Comparison of ENCODE assay signal across 35 cellular contexts in genomic region chr10:112605063-112605462, GRCh38.
DNase-seq lines count a peak whose midpoint lies in the region; ATAC-seq, FAIRE-seq and TF ChIP-seq lines count a peak whose summit lies in the region.
"Had no signal": no experiment of that assay in that cellular context is flagged by ENCODE, and none has a peak within 500 bp of the region (broad histone marks: within the 10 kb centered on the region; RNA-seq: fewer than 3 reads in every experiment).

No MANE protein-coding gene starts in this region.

- WGBS in testis, 2 donors = 39 to 52% methylated on average over 5 of the region's 5 CpGs
- 68 to 78% methylated on average over 4 to 5 of the region's 5 CpGs for WGBS in esophagus squamous epithelium, 2 donors
- 85% methylated on average over 5 of the region's 5 CpGs for WGBS in prostate gland

- no peaks in the 10 kb centered on the region for H3K9me3 Mint-ChIP-seq in activated CD4-positive, alpha-beta T cell treated with anti-CD3 and anti-CD28 coated beads, Interleukin-2, amount 10 ng/mL, durations not matched to agents 7 days and 5 days
- no peaks in the 10 kb centered on the region for H3K9me3 Mint-ChIP-seq in astrocyte (ENCODE audit: unreplicated experiment)
- H3K9me3 Mint-ChIP-seq: activated CD4-positive, alpha-beta T cell treated with anti-CD3 and anti-CD28 coated beads, Interleukin-2, amount 10 ng/mL, durations not matched to agents 24 days and 14 days; HFFc6; memory B cell had no signal

- H3K4me3 Mint-ChIP-seq in activated CD4-positive, alpha-beta T cell treated with anti-CD3 and anti-CD28 coated beads, Interleukin-2, amount 10 ng/mL, durations not matched to agents 7 days and 5 days = no peak overlapping the region
- H3K4me3 Mint-ChIP-seq in astrocyte (ENCODE audit: unreplicated experiment) = no peak overlapping the region
- H3K4me3 Mint-ChIP-seq: activated CD4-positive, alpha-beta T cell treated with anti-CD3 and anti-CD28 coated beads, Interleukin-2, amount 10 ng/mL, durations not matched to agents 24 days and 14 days; CD14-positive monocyte; HFFc6; memory B cell; stimulated activated naive B cell treated with anti-CD40 and anti-IgM and Interleukin-4, amounts not matched to agents 10 μg/mL and 1 μg/mL and 100 μg/mL, for 72 hours had no signal

- H3K36me3 Mint-ChIP-seq in activated CD4-positive, alpha-beta T cell treated with anti-CD3 and anti-CD28 coated beads, Interleukin-2, amount 10 ng/mL, durations not matched to agents 7 days and 5 days (ENCODE audit: low read depth) = peaks cover 7% of the 10 kb centered on the region
- H3K36me3 Mint-ChIP-seq in astrocyte (ENCODE audit: low read depth, unreplicated experiment) = peaks cover 6% of the 10 kb centered on the region

- intact Hi-C loops in testis (cut with DNase I; ENCODE audit: low total_unique reads) (no loop called here), esophagus squamous epithelium (cut with DNase I) (no loop called here), prostate gland (cut with DNase I) (no loop called here)

- H3K36me3 ChIP-seq in astrocyte (ENCODE audit: insufficient read depth, low read length) (no peaks in the 10 kb centered on the region), testis (ENCODE audit: low read depth, missing control alignments) (no peaks in the 10 kb centered on the region), esophagus squamous epithelium (no peaks in the 10 kb centered on the region), prostate gland (no peaks in the 10 kb centered on the region)
- H3K36me3 ChIP-seq: right atrium auricular region, thoracic aorta, uterus had no signal

- H3K27me3 ChIP-seq in astrocyte (ENCODE audit: insufficient read depth, low read length) = no peaks in the 10 kb centered on the region
- H3K27me3 ChIP-seq in testis = no peaks in the 10 kb centered on the region
- H3K27me3 ChIP-seq in esophagus squamous epithelium = no peaks in the 10 kb centered on the region
- no peaks in the 10 kb centered on the region for H3K27me3 ChIP-seq in prostate gland (replicated peaks; ENCODE audit: insufficient read depth)
- H3K27me3 ChIP-seq: right atrium auricular region, uterus had no signal

- no peak for TF ChIP-seq POLR2A in testis (IDR thresholded peaks at IDR 0.05)
- no peak for TF ChIP-seq POLR2A in esophagus squamous epithelium (IDR thresholded peaks at IDR 0.05)
- TF ChIP-seq POLR2A in prostate gland (IDR thresholded peaks at IDR 0.05) = no peak

- no peak overlapping the region for H3K9ac ChIP-seq in astrocyte (ENCODE audit: low read length)
- H3K9ac ChIP-seq: parathyroid adenoma had no signal

- H3K4me1 Mint-ChIP-seq in activated CD4-positive, alpha-beta T cell treated with anti-CD3 and anti-CD28 coated beads, Interleukin-2, amount 10 ng/mL, durations not matched to agents 7 days and 5 days = peaks cover 2% of the 10 kb centered on the region
- H3K4me1 Mint-ChIP-seq in astrocyte (ENCODE audit: low read depth, unreplicated experiment) = peaks cover 4% of the 10 kb centered on the region
- H3K4me1 Mint-ChIP-seq: activated CD4-positive, alpha-beta T cell treated with anti-CD3 and anti-CD28 coated beads, Interleukin-2, amount 10 ng/mL, durations not matched to agents 24 days and 14 days; memory B cell had no signal

- peak overlapping the region; percentile 42 for H3K27ac Mint-ChIP-seq in activated CD4-positive, alpha-beta T cell treated with anti-CD3 and anti-CD28 coated beads, Interleukin-2, amount 10 ng/mL, durations not matched to agents 7 days and 5 days
- H3K27ac Mint-ChIP-seq in astrocyte (ENCODE audit: unreplicated experiment) = peak overlapping the region; percentile 28
- H3K27ac Mint-ChIP-seq: activated CD4-positive, alpha-beta T cell treated with anti-CD3 and anti-CD28 coated beads, Interleukin-2, amount 10 ng/mL, durations not matched to agents 24 days and 14 days; HFFc6; memory B cell; stimulated activated naive B cell treated with anti-CD40 and anti-IgM and Interleukin-4, amounts not matched to agents 10 μg/mL and 1 μg/mL and 100 μg/mL, for 72 hours had no signal

- H3K79me2 ChIP-seq in astrocyte (ENCODE audit: insufficient read depth, low read length) = no peaks in the 10 kb centered on the region
- H3K79me2 ChIP-seq: parathyroid adenoma had no signal

- H3K4me2 ChIP-seq in astrocyte (ENCODE audit: low read length) = no peak overlapping the region

- H3K9me3 ChIP-seq in astrocyte (ENCODE audit: insufficient read depth, low read depth, low read length) (no peaks in the 10 kb centered on the region), testis (no peaks in the 10 kb centered on the region), esophagus squamous epithelium (no peaks in the 10 kb centered on the region), prostate gland (no peaks in the 10 kb centered on the region)
- H3K9me3 ChIP-seq: right atrium auricular region, thoracic aorta, uterus had no signal

- no peaks in the 10 kb centered on the region for H3K27me3 Mint-ChIP-seq in activated CD4-positive, alpha-beta T cell treated with anti-CD3 and anti-CD28 coated beads, Interleukin-2, amount 10 ng/mL, durations not matched to agents 7 days and 5 days
- no peaks in the 10 kb centered on the region for H3K27me3 Mint-ChIP-seq in astrocyte (ENCODE audit: low read depth, unreplicated experiment)
- H3K27me3 Mint-ChIP-seq: activated CD4-positive, alpha-beta T cell treated with anti-CD3 and anti-CD28 coated beads, Interleukin-2, amount 10 ng/mL, durations not matched to agents 24 days and 14 days; memory B cell; stimulated activated naive B cell treated with anti-CD40 and anti-IgM and Interleukin-4, amounts not matched to agents 10 μg/mL and 1 μg/mL and 100 μg/mL, for 72 hours had no signal

- H4K20me1 ChIP-seq in astrocyte (ENCODE audit: insufficient read depth, low read length) = peaks cover 8% of the 10 kb centered on the region

- H3K27ac ChIP-seq in astrocyte (ENCODE audit: low read depth, low read length) = no peak overlapping the region
- no peak overlapping the region for H3K27ac ChIP-seq in testis
- H3K27ac ChIP-seq in esophagus squamous epithelium = no peak overlapping the region
- H3K27ac ChIP-seq in prostate gland = no peak overlapping the region
- H3K27ac ChIP-seq: coronary artery, epithelial cell of prostate, parathyroid adenoma, right atrium auricular region, SK-N-MC, thoracic aorta, uterus had no signal

- H3K4me3 ChIP-seq in astrocyte (ENCODE audit: insufficient read depth, low read depth, low read length) = no peak overlapping the region
- no peak overlapping the region for H3K4me3 ChIP-seq in testis
- H3K4me3 ChIP-seq in esophagus squamous epithelium = no peak overlapping the region
- no peak overlapping the region for H3K4me3 ChIP-seq in prostate gland
- H3K4me3 ChIP-seq: coronary artery, right atrium auricular region, SK-N-MC, thoracic aorta, uterus had no signal

- POLR2A ChIA-PET in activated CD4-positive, alpha-beta T cell treated with anti-CD3 and anti-CD28 coated beads, Interleukin-2, amount 10 ng/mL, durations not matched to agents 7 days and 5 days (lab: Charles Lee) = no interaction called here

- ATAC-seq in GM21786 (IDR thresholded peaks at IDR 0.05; ENCODE audit: unreplicated experiment) = no peak
- ATAC-seq: activated naive CD4-positive, alpha-beta T cell treated with anti-CD3 and anti-CD28 coated beads, Interleukin-2, amount 50 U/mL, for 72 hours; left colon; stimulated activated naive B cell treated with anti-CD40 and anti-IgM and Interleukin-4, amounts not matched to agents 10 μg/mL and 1 μg/mL and 100 μg/mL, for 72 hours had no signal

- TF ChIP-seq CTCF in astrocyte (IDR thresholded peaks at IDR 0.05; ENCODE audit: insufficient read depth, low read depth, low read length) (no peak), testis (IDR thresholded peaks at IDR 0.05) (no peak), esophagus squamous epithelium (IDR thresholded peaks at IDR 0.05) (no peak), prostate gland (IDR thresholded peaks at IDR 0.05) (no peak)

- H2AFZ ChIP-seq in astrocyte (ENCODE audit: low read depth, low read length) = no peak overlapping the region
- H2AFZ ChIP-seq: parathyroid adenoma had no signal

- CTCF ChIA-PET in activated CD4-positive, alpha-beta T cell treated with anti-CD3 and anti-CD28 coated beads, Interleukin-2, amount 10 ng/mL, durations not matched to agents 7 days and 5 days (lab: Charles Lee) = no interaction called here

- H3K4me1 ChIP-seq in astrocyte (ENCODE audit: insufficient read depth, low read length) (no peaks in the 10 kb centered on the region), testis (peaks cover 7% of the 10 kb centered on the region), esophagus squamous epithelium (no peaks in the 10 kb centered on the region), prostate gland (replicated peaks) (peaks cover 4% of the 10 kb centered on the region)
- H3K4me1 ChIP-seq: parathyroid adenoma, right atrium auricular region, uterus had no signal

- no peak for DNase-seq in activated CD4-positive, alpha-beta T cell treated with anti-CD3 and anti-CD28 coated beads, Interleukin-2, amount 10 ng/mL, durations not matched to agents 7 days and 5 days
- no peak for DNase-seq in activated CD4-positive, alpha-beta T cell treated with anti-CD3 and anti-CD28 coated beads, Interleukin-2, amount 50 U/mL, for 1 hour
- DNase-seq in OCI-M1 (lab: John Stamatoyannopoulos, UW) (peak; percentile 7), astrocyte (ENCODE audit: low read depth) (no peak), testis (peak; percentile 28), esophagus squamous epithelium (lab: John Stamatoyannopoulos, UW) (no peak), prostate gland (ENCODE audit: low spot score) (no peak)
- DNase-seq: activated CD4-positive, alpha-beta T cell treated with anti-CD3 and anti-CD28 coated beads, Interleukin-2, amount 10 ng/mL, durations not matched to agents 24 days and 14 days; activated effector memory CD4-positive, alpha-beta T cell treated with Interleukin-2 at 50 U/mL for 16 hours; activated T-cell treated with anti-CD3 and anti-CD28 coated beads, Interleukin-2, amount 50 U/mL, for 1 hour; DMS79; effector memory CD4-positive, alpha-beta T cell; GF-D8; glutamatergic neuron; GOT3; HFFc6; left colon; NCI-H1417 treated with DMSO at 0.1 percent for 48 hours; NCI-H2081 treated with DMSO at 0.1 percent for 48 hours; NCI-H345; small intestine; stimulated activated naive B cell treated with anti-CD40 and anti-IgM and Interleukin-4, amounts not matched to agents 10 μg/mL and 1 μg/mL and 100 μg/mL, for 72 hours; T-helper 2 cell; uterus had no signal

- no peak for FAIRE-seq in astrocyte (lab: Jason Lieb, UNC)
- FAIRE-seq: A204.1, small intestine had no signal

Comparison
In these comparisons a context has a peak if more than half of its experiments do, and no peak if none do; other contexts are left out.
1. DNase-seq: peak in OCI-M1 (single experiment) and testis (single experiment); none in activated CD4-positive, alpha-beta T cell treated with anti-CD3 and anti-CD28 coated beads, Interleukin-2, amount 10 ng/mL, durations not matched to agents 7 days and 5 days (single experiment), activated CD4-positive, alpha-beta T cell treated with anti-CD3 and anti-CD28 coated beads, Interleukin-2, amount 50 U/mL, for 1 hour (single experiment), astrocyte (single experiment), esophagus squamous epithelium (single experiment) and prostate gland (single experiment).